16 cellular contexts compared by ENCODE assay signal in the genomic region with DNA sequence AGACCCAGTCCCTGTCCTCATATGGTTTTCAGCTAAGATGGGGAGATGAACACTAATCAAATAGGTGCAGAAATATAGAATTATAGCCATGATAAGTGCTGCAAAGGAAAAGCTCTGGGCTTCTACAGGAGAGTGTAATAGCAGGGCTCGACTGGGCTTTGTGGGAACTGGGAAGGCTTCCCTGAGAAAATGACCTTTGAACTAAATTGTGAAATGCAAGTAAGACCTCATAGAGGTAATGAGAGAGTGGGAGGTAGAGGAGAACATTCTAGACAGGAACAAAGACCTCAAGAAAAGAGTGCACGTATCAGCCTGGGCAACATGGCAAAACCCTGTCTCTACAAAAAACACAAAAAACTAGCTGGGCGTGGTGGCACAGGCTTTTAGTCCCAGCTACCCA.
"Had no signal": no experiment of that assay in that cellular context is flagged by ENCODE, and none has a peak within 500 bp of the region (broad histone marks: within the 10 kb centered on the region; RNA-seq: fewer than 3 reads in every experiment).

No MANE protein-coding gene starts in this region.

- ATAC-seq: Panc1, PC-3, SK-N-SH treated with all-trans-retinoic acid at 6 μM for 48 hours had no signal

- H3K4me3 ChIP-seq: MG63, SJCRH30 had no signal

- H3K4me1 ChIP-seq: SJCRH30 had no signal

- H3K27me3 ChIP-seq: MG63, SJCRH30 had no signal

- H3K9me3 ChIP-seq: MG63, SJCRH30 had no signal

- H3K27ac ChIP-seq: HL-60, SJCRH30 had no signal

- H3K36me3 ChIP-seq: MG63, SJCRH30 had no signal

- DNase-seq: KBM-7, MG63, NCI-H1092, NCI-H1417 treated with DMSO at 0.1 percent for 48 hours, NCI-H146, NCI-H1694 treated with DMSO at 0.1 percent for 48 hours, NCI-H1930, NCI-H2107, NCI-H2227 treated with DMSO at 0.1 percent for 48 hours, NCI-H748 treated with DMSO at 0.1 percent for 48 hours, PC-3, SHP77 treated with DMSO at 0.1 percent for 48 hours, SJCRH30 had no signal
